34 cellular contexts compared by ENCODE assay signal in genomic region chr9:21695443-21695842, GRCh38.
"Had no signal": no experiment of that assay in that cellular context is flagged by ENCODE, and none has a peak within 500 bp of the region (broad histone marks: within the 10 kb centered on the region; RNA-seq: fewer than 3 reads in every experiment).

No MANE protein-coding gene starts in this region.

- H3K9ac ChIP-seq: KMS-11 had no signal

- H3K27ac ChIP-seq: KMS-11 had no signal

- H3K27me3 ChIP-seq: MG63 had no signal

- DNase-seq: Karpas-422, Kasumi-1, KG1, MG63, MM.1S, MV-4-11, NCI-H1048, NCI-H1092, NCI-H1092 treated with DMSO at 0.1 percent for 48 hours, NCI-H1105, NCI-H1417, NCI-H1417 treated with DMSO at 0.1 percent for 48 hours, NCI-H1436, NCI-H146, NCI-H1694, NCI-H1694 treated with DMSO at 0.1 percent for 48 hours, NCI-H187, NCI-H187 treated with DMSO at 0.1 percent for 48 hours, NCI-H1930, NCI-H2029, NCI-H2029 treated with DMSO at 0.1 percent for 48 hours, NCI-H2081, NCI-H2081 treated with DMSO at 0.1 percent for 48 hours, NCI-H2107, NCI-H2171, NCI-H2171 treated with DMSO at 0.1 percent for 48 hours, NCI-H2227 treated with DMSO at 0.1 percent for 48 hours, NCI-H226, NCI-H345, NCI-H446, NCI-H446 treated with DMSO at 0.1 percent for 48 hours, NCI-H510A, NCI-H510A treated with DMSO at 0.1 percent for 48 hours had no signal

- H3K4me2 ChIP-seq: KMS-11 had no signal

- H3K4me3 ChIP-seq: MG63 had no signal

- H3K36me3 ChIP-seq: MG63 had no signal
